In the genomic region with DNA sequence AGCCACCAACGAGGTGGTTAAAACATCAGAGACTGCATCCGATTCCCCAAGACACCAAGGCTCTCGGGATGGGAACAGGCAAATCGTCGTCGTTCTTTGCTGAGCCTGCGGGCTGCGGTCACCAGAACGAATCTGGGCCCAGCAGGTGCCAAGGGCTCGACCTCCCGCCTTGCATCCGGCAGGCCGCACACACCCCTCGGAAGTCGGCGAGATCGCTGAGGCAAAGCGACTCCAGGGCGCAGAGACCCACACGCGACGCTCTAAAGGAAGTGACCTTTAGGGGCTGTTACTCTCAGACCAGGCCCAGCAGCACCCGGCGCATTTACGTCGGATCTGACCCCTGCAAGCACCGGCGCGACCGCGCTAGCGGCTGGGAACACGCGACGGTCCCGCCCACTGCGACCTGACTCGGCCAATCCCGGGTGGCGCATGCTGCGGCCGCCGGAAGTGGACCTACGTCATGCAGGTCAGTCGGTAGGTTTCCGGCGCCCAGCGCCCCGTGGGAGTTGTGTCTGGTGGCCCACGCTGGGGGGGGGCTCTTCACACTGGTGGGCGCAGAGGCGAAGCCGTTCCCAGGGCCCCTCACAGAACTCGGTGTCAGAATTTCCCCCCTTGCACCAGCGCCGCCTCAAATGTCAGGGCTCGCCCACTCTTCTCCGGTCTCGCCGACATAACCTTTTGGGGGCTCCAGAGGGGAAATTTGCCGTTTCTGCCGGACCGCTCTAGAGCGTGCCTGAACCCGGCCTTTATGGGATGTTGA, we compare ENCODE assay signal across 1 cellular context.
TF ChIP-seq lines count a peak whose summit lies in the region.

No MANE protein-coding gene starts in this region.

TF ChIP-seq in HepG2, 621 proteins besides CTCF, POLR2A, EP300 and RAD21 (continued from another document and continues in another):
- TF ChIP-seq, protein P1, sequence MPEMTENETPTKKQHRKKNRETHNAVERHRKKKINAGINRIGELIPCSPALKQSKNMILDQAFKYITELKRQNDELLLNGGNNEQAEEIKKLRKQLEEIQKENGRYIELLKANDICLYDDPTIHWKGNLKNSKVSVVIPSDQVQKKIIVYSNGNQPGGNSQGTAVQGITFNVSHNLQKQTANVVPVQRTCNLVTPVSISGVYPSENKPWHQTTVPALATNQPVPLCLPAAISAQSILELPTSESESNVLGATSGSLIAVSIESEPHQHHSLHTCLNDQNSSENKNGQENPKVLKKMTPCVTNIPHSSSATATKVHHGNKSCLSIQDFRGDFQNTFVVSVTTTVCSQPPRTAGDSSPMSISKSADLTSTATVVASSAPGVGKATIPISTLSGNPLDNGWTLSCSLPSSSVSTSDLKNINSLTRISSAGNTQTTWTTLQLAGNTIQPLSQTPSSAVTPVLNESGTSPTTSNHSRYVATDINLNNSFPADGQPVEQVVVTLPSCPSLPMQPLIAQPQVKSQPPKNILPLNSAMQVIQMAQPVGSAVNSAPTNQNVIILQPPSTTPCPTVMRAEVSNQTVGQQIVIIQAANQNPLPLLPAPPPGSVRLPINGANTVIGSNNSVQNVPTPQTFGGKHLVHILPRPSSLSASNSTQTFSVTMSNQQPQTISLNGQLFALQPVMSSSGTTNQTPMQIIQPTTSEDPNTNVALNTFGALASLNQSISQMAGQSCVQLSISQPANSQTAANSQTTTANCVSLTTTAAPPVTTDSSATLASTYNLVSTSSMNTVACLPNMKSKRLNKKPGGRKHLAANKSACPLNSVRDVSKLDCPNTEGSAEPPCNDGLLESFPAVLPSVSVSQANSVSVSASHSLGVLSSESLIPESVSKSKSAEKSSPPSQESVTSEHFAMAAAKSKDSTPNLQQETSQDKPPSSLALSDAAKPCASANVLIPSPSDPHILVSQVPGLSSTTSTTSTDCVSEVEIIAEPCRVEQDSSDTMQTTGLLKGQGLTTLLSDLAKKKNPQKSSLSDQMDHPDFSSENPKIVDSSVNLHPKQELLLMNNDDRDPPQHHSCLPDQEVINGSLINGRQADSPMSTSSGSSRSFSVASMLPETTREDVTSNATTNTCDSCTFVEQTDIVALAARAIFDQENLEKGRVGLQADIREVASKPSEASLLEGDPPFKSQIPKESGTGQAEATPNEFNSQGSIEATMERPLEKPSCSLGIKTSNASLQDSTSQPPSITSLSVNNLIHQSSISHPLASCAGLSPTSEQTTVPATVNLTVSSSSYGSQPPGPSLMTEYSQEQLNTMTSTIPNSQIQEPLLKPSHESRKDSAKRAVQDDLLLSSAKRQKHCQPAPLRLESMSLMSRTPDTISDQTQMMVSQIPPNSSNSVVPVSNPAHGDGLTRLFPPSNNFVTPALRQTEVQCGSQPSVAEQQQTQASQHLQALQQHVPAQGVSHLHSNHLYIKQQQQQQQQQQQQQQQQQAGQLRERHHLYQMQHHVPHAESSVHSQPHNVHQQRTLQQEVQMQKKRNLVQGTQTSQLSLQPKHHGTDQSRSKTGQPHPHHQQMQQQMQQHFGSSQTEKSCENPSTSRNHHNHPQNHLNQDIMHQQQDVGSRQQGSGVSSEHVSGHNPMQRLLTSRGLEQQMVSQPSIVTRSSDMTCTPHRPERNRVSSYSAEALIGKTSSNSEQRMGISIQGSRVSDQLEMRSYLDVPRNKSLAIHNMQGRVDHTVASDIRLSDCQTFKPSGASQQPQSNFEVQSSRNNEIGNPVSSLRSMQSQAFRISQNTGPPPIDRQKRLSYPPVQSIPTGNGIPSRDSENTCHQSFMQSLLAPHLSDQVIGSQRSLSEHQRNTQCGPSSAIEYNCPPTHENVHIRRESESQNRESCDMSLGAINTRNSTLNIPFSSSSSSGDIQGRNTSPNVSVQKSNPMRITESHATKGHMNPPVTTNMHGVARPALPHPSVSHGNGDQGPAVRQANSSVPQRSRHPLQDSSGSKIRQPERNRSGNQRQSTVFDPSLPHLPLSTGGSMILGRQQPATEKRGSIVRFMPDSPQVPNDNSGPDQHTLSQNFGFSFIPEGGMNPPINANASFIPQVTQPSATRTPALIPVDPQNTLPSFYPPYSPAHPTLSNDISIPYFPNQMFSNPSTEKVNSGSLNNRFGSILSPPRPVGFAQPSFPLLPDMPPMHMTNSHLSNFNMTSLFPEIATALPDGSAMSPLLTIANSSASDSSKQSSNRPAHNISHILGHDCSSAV (CRISPR knock-in tag; IDR thresholded peaks at IDR 0.05; ENCODE audit: borderline replicate concordance): no peak
- TF ChIP-seq, protein P2, sequence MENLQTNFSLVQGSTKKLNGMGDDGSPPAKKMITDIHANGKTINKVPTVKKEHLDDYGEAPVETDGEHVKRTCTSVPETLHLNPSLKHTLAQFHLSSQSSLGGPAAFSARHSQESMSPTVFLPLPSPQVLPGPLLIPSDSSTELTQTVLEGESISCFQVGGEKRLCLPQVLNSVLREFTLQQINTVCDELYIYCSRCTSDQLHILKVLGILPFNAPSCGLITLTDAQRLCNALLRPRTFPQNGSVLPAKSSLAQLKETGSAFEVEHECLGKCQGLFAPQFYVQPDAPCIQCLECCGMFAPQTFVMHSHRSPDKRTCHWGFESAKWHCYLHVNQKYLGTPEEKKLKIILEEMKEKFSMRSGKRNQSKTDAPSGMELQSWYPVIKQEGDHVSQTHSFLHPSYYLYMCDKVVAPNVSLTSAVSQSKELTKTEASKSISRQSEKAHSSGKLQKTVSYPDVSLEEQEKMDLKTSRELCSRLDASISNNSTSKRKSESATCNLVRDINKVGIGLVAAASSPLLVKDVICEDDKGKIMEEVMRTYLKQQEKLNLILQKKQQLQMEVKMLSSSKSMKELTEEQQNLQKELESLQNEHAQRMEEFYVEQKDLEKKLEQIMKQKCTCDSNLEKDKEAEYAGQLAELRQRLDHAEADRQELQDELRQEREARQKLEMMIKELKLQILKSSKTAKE (CRISPR knock-in tag; IDR thresholded peaks at IDR 0.05; ENCODE audit: borderline replicate concordance): no peak
- peak; percentile 98 for TF ChIP-seq GABPB1 (CRISPR knock-in tag; IDR thresholded peaks at IDR 0.05)
- TF ChIP-seq SP1 (IDR thresholded peaks at IDR 0.05): no peak
- TF ChIP-seq SP1 (CRISPR knock-in tag; IDR thresholded peaks at IDR 0.05): peak; percentile 58; the same call in 1 of the 2 replicates
- 0 out of 2 replicates have a peak, but pooled peaks have one; percentile 45 for TF ChIP-seq REPIN1 (CRISPR knock-in tag; IDR thresholded peaks at IDR 0.05; ENCODE audit: borderline replicate concordance, low read depth)
- TF ChIP-seq, protein P3, sequence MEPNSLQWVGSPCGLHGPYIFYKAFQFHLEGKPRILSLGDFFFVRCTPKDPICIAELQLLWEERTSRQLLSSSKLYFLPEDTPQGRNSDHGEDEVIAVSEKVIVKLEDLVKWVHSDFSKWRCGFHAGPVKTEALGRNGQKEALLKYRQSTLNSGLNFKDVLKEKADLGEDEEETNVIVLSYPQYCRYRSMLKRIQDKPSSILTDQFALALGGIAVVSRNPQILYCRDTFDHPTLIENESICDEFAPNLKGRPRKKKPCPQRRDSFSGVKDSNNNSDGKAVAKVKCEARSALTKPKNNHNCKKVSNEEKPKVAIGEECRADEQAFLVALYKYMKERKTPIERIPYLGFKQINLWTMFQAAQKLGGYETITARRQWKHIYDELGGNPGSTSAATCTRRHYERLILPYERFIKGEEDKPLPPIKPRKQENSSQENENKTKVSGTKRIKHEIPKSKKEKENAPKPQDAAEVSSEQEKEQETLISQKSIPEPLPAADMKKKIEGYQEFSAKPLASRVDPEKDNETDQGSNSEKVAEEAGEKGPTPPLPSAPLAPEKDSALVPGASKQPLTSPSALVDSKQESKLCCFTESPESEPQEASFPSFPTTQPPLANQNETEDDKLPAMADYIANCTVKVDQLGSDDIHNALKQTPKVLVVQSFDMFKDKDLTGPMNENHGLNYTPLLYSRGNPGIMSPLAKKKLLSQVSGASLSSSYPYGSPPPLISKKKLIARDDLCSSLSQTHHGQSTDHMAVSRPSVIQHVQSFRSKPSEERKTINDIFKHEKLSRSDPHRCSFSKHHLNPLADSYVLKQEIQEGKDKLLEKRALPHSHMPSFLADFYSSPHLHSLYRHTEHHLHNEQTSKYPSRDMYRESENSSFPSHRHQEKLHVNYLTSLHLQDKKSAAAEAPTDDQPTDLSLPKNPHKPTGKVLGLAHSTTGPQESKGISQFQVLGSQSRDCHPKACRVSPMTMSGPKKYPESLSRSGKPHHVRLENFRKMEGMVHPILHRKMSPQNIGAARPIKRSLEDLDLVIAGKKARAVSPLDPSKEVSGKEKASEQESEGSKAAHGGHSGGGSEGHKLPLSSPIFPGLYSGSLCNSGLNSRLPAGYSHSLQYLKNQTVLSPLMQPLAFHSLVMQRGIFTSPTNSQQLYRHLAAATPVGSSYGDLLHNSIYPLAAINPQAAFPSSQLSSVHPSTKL (CRISPR knock-in tag; IDR thresholded peaks at IDR 0.05): peak; percentile 35
- no peak for TF ChIP-seq ZBTB42 (CRISPR knock-in tag; IDR thresholded peaks at IDR 0.05)
- TF ChIP-seq ESRRA (CRISPR knock-in tag; IDR thresholded peaks at IDR 0.05; ENCODE audit: low read depth): no peak
- no peak for TF ChIP-seq ZNF12 (CRISPR knock-in tag; IDR thresholded peaks at IDR 0.05)
- no peak for TF ChIP-seq TOPORS (CRISPR knock-in tag; IDR thresholded peaks at IDR 0.05)
- no peak; the same call in 1 of the 2 replicates for TF ChIP-seq SRY (CRISPR knock-in tag; IDR thresholded peaks at IDR 0.05)
- no peak for TF ChIP-seq PHF5A (CRISPR knock-in tag; IDR thresholded peaks at IDR 0.05; ENCODE audit: low read depth, unreplicated experiment)
- TF ChIP-seq, protein P4, sequence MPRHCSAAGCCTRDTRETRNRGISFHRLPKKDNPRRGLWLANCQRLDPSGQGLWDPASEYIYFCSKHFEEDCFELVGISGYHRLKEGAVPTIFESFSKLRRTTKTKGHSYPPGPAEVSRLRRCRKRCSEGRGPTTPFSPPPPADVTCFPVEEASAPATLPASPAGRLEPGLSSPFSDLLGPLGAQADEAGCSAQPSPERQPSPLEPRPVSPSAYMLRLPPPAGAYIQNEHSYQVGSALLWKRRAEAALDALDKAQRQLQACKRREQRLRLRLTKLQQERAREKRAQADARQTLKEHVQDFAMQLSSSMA (CRISPR knock-in tag; IDR thresholded peaks at IDR 0.05): peak; percentile 89; the same call in 1 of the 2 replicates
- TF ChIP-seq ZSCAN25 (CRISPR knock-in tag; IDR thresholded peaks at IDR 0.05): no peak
- TF ChIP-seq, protein P5, sequence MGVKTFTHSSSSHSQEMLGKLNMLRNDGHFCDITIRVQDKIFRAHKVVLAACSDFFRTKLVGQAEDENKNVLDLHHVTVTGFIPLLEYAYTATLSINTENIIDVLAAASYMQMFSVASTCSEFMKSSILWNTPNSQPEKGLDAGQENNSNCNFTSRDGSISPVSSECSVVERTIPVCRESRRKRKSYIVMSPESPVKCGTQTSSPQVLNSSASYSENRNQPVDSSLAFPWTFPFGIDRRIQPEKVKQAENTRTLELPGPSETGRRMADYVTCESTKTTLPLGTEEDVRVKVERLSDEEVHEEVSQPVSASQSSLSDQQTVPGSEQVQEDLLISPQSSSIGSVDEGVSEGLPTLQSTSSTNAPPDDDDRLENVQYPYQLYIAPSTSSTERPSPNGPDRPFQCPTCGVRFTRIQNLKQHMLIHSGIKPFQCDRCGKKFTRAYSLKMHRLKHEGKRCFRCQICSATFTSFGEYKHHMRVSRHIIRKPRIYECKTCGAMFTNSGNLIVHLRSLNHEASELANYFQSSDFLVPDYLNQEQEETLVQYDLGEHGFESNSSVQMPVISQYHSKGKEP (CRISPR knock-in tag; IDR thresholded peaks at IDR 0.05): no peak
- TF ChIP-seq SMAD1 (CRISPR knock-in tag; IDR thresholded peaks at IDR 0.05; ENCODE audit: borderline replicate concordance, low read depth): no peak
- TF ChIP-seq, protein P6, sequence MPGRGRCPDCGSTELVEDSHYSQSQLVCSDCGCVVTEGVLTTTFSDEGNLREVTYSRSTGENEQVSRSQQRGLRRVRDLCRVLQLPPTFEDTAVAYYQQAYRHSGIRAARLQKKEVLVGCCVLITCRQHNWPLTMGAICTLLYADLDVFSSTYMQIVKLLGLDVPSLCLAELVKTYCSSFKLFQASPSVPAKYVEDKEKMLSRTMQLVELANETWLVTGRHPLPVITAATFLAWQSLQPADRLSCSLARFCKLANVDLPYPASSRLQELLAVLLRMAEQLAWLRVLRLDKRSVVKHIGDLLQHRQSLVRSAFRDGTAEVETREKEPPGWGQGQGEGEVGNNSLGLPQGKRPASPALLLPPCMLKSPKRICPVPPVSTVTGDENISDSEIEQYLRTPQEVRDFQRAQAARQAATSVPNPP (CRISPR knock-in tag; IDR thresholded peaks at IDR 0.05): no peak
- TF ChIP-seq, protein P7, sequence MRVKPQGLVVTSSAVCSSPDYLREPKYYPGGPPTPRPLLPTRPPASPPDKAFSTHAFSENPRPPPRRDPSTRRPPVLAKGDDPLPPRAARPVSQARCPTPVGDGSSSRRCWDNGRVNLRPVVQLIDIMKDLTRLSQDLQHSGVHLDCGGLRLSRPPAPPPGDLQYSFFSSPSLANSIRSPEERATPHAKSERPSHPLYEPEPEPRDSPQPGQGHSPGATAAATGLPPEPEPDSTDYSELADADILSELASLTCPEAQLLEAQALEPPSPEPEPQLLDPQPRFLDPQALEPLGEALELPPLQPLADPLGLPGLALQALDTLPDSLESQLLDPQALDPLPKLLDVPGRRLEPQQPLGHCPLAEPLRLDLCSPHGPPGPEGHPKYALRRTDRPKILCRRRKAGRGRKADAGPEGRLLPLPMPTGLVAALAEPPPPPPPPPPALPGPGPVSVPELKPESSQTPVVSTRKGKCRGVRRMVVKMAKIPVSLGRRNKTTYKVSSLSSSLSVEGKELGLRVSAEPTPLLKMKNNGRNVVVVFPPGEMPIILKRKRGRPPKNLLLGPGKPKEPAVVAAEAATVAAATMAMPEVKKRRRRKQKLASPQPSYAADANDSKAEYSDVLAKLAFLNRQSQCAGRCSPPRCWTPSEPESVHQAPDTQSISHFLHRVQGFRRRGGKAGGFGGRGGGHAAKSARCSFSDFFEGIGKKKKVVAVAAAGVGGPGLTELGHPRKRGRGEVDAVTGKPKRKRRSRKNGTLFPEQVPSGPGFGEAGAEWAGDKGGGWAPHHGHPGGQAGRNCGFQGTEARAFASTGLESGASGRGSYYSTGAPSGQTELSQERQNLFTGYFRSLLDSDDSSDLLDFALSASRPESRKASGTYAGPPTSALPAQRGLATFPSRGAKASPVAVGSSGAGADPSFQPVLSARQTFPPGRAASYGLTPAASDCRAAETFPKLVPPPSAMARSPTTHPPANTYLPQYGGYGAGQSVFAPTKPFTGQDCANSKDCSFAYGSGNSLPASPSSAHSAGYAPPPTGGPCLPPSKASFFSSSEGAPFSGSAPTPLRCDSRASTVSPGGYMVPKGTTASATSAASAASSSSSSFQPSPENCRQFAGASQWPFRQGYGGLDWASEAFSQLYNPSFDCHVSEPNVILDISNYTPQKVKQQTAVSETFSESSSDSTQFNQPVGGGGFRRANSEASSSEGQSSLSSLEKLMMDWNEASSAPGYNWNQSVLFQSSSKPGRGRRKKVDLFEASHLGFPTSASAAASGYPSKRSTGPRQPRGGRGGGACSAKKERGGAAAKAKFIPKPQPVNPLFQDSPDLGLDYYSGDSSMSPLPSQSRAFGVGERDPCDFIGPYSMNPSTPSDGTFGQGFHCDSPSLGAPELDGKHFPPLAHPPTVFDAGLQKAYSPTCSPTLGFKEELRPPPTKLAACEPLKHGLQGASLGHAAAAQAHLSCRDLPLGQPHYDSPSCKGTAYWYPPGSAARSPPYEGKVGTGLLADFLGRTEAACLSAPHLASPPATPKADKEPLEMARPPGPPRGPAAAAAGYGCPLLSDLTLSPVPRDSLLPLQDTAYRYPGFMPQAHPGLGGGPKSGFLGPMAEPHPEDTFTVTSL (CRISPR knock-in tag; IDR thresholded peaks at IDR 0.05; ENCODE audit: borderline replicate concordance): no peak
- TF ChIP-seq BRD4 (CRISPR knock-in tag; IDR thresholded peaks at IDR 0.05): no peak
- no peak for TF ChIP-seq ZNF737 (CRISPR knock-in tag; IDR thresholded peaks at IDR 0.05; ENCODE audit: borderline replicate concordance)
- TF ChIP-seq MTA3 (CRISPR knock-in tag; IDR thresholded peaks at IDR 0.05): no peak
- peak; percentile 85 for TF ChIP-seq POLR2G (IDR thresholded peaks at IDR 0.05; ENCODE audit: low read depth, low read length)
